11 cellular contexts compared by ENCODE assay signal in genomic region chr14:35406090-35406489, GRCh38. TPM values are rescaled to one million over a fixed set of nuclear protein-coding genes. Genes with fewer than 3 reads are reported as not detected.
A peak's percentile ranks its signal among the peaks of the same experiment; 100 is the strongest.
DNase-seq lines count a peak whose midpoint lies in the region; ATAC-seq and TF ChIP-seq lines count a peak whose summit lies in the region.
"Had no signal": no experiment of that assay in that cellular context is flagged by ENCODE, and none has a peak within 500 bp of the region (broad histone marks: within the 10 kb centered on the region; RNA-seq: fewer than 3 reads in every experiment).

No MANE protein-coding gene starts in this region.

- H3K9me2 ChIP-seq in OCI-LY1 (ENCODE audit: low read depth, low read length) = no peaks in the 10 kb centered on the region

- peaks cover 10% of the 10 kb centered on the region for H3K27me3 Mint-ChIP-seq in CD4-positive, CD25-positive, alpha-beta regulatory T cell
- H3K27me3 Mint-ChIP-seq in endodermal cell (ENCODE audit: insufficient read depth) = no peaks in the 10 kb centered on the region

- no peaks in the 10 kb centered on the region for H3K9me3 ChIP-seq in CD4-positive, CD25-positive, alpha-beta regulatory T cell (ENCODE audit: control insufficient read depth in 2 of 2, low read length in 2 of 2)
- H3K9me3 ChIP-seq in OCI-LY1 (ENCODE audit: low read length) (no peaks in the 10 kb centered on the region), endodermal cell (ENCODE audit: control insufficient read depth, low read length) (no peaks in the 10 kb centered on the region), prostate gland (no peaks in the 10 kb centered on the region)

- peak overlapping the region; percentile 90; the same call in 1 of the 2 replicates for H3K4me2 ChIP-seq in OCI-LY1 (ENCODE audit: low read length)

- no peaks in the 10 kb centered on the region for H3K9me3 Mint-ChIP-seq in CD4-positive, CD25-positive, alpha-beta regulatory T cell
- no peaks in the 10 kb centered on the region for H3K9me3 Mint-ChIP-seq in endodermal cell

- peaks cover 48% of the 10 kb centered on the region for H3K4me1 ChIP-seq in CD4-positive, CD25-positive, alpha-beta regulatory T cell (ENCODE audit: control insufficient read depth, insufficient read depth, low read length, poor library complexity, severe bottlenecking)
- H3K4me1 ChIP-seq in OCI-LY1 (ENCODE audit: insufficient read depth, low read length, severe bottlenecking) (peaks cover 48% of the 10 kb centered on the region), endodermal cell (ENCODE audit: control insufficient read depth, insufficient read depth, low read length) (no peaks in the 10 kb centered on the region), prostate gland (replicated peaks) (peaks cover 4% of the 10 kb centered on the region)

- H3K27me3 ChIP-seq in CD4-positive, CD25-positive, alpha-beta regulatory T cell (ENCODE audit: control insufficient read depth, insufficient read depth, low read length) = no peaks in the 10 kb centered on the region
- no peaks in the 10 kb centered on the region for H3K27me3 ChIP-seq in OCI-LY1 (ENCODE audit: insufficient read depth, low read length)
- no peaks in the 10 kb centered on the region for H3K27me3 ChIP-seq in endodermal cell (ENCODE audit: control insufficient read depth, insufficient read depth, low read length, poor library complexity, severe bottlenecking)
- no peaks in the 10 kb centered on the region for H3K27me3 ChIP-seq in prostate gland (replicated peaks; ENCODE audit: insufficient read depth)

- H3K36me3 ChIP-seq in CD4-positive, CD25-positive, alpha-beta regulatory T cell (ENCODE audit: control insufficient read depth, insufficient read depth, low read length) = peaks cover 26% of the 10 kb centered on the region
- H3K36me3 ChIP-seq in OCI-LY1 (ENCODE audit: insufficient read depth, low read length) (peaks cover 26% of the 10 kb centered on the region), endodermal cell (ENCODE audit: control insufficient read depth, insufficient read depth, low read length) (peaks cover 26% of the 10 kb centered on the region), prostate gland (peaks cover 19 to 24% of the 10 kb centered on the region in 2 donors)

- H3K27ac ChIP-seq in CD4-positive, CD25-positive, alpha-beta regulatory T cell (ENCODE audit: insufficient read depth, low read length, poor library complexity, severe bottlenecking) = peak overlapping the region; percentile 100
- H3K27ac ChIP-seq in OCI-LY1 (ENCODE audit: low read depth, low read length, poor library complexity, severe bottlenecking) = peak overlapping the region; percentile 90
- H3K27ac ChIP-seq in endodermal cell (ENCODE audit: low read depth, low read length) = no peak overlapping the region
- H3K27ac ChIP-seq in prostate gland = peak overlapping the region; percentile 100
- no peak overlapping the region for H3K27ac ChIP-seq in substantia nigra (ENCODE audit: low read depth, low read length, poor library complexity, severe bottlenecking)

- 85% methylated on average over 2 of the region's 2 CpGs; no CpG with 5 or more reads in 1 of the 2 experiments for WGBS in endodermal cell (ENCODE audit: insufficient coverage in 1 of 2, insufficient read length in 1 of 2), 2 experiments
- WGBS in prostate gland = 65% methylated on average over 2 of the region's 2 CpGs

- H3K4me3 Mint-ChIP-seq in CD4-positive, CD25-positive, alpha-beta regulatory T cell = peak overlapping the region; percentile 94 to 98 (median 95)
- H3K4me3 Mint-ChIP-seq in endodermal cell = peak overlapping the region; percentile 94

- H3F3A ChIP-seq in OCI-LY1 (ENCODE audit: insufficient read depth, low read length) = no peaks in the 10 kb centered on the region

- no peak for DNase-seq in CD4-positive, CD25-positive, alpha-beta regulatory T cell
- DNase-seq in endodermal cell (no peak), prostate gland (ENCODE audit: low spot score) (no peak), NCI-H1436 treated with DMSO at 0.1 percent for 48 hours (lab: John Stamatoyannopoulos, UW) (no peak), SKM-1 treated with dmso at 0.1 percent for 144 hours (lab: John Stamatoyannopoulos, UW; ENCODE audit: unreplicated experiment) (no peak), substantia nigra (lab: John Stamatoyannopoulos, UW) (no peak), GM10266 (ENCODE audit: extremely low spot score) (no peak)
- DNase-seq: aorta, EL, NCI-H1417 had no signal

- peaks cover 16 to 51% (median 38%) of the 10 kb centered on the region in 4 donors for H3K4me1 Mint-ChIP-seq in CD4-positive, CD25-positive, alpha-beta regulatory T cell
- peaks cover 46% of the 10 kb centered on the region for H3K4me1 Mint-ChIP-seq in endodermal cell

- TF ChIP-seq CTCF in OCI-LY1 (IDR thresholded peaks at IDR 0.05; ENCODE audit: low read length) = no peak
- no peak for TF ChIP-seq CTCF in endodermal cell (conservative IDR thresholded peaks at IDR 0.05)
- TF ChIP-seq CTCF in prostate gland (IDR thresholded peaks at IDR 0.05) = no peak
- TF ChIP-seq CTCF in GM10266 (IDR thresholded peaks at IDR 0.05; ENCODE audit: control insufficient read depth, insufficient read depth, low read depth, missing control alignments) = no peak

- no peak for ATAC-seq in CD4-positive, CD25-positive, alpha-beta regulatory T cell (ENCODE audit: low read depth in 2 of 2)

- no peaks in the 10 kb centered on the region for H3K79me2 ChIP-seq in OCI-LY1 (ENCODE audit: insufficient read depth, low read length)

- peaks cover 24% of the 10 kb centered on the region for H3K36me3 Mint-ChIP-seq in CD4-positive, CD25-positive, alpha-beta regulatory T cell
- H3K36me3 Mint-ChIP-seq in endodermal cell (ENCODE audit: low read depth) = peaks cover 26% of the 10 kb centered on the region

- H3K9ac ChIP-seq in OCI-LY1 (ENCODE audit: low read length) (no peak overlapping the region), endodermal cell (ENCODE audit: extremely low read depth, low read length, poor library complexity, severe bottlenecking) (peak overlapping the region; percentile 95)

- intact Hi-C loops in prostate gland (cut with DNase I) = loop anchor here (5.0 to 10.0 kb wide), 3 partner anchors 284 to 531 kb away; partner anchors contain the start of genes BAZ1A, PPP2R3C, PRORP and SRP54

- H2AFZ ChIP-seq in OCI-LY1 (ENCODE audit: low read length) = no peak overlapping the region

- TF ChIP-seq POLR2A in prostate gland (IDR thresholded peaks at IDR 0.05) = no peak

- H4K20me1 ChIP-seq in OCI-LY1 (ENCODE audit: insufficient read depth, low read length) = no peaks in the 10 kb centered on the region

- H3K27ac Mint-ChIP-seq in CD4-positive, CD25-positive, alpha-beta regulatory T cell = peak overlapping the region; percentile 88 to 98 (median 96)
- H3K27ac Mint-ChIP-seq in endodermal cell = peak overlapping the region; percentile 90

- peak overlapping the region; percentile 86 for H3K4me3 ChIP-seq in CD4-positive, CD25-positive, alpha-beta regulatory T cell (ENCODE audit: low read depth, low read length)
- H3K4me3 ChIP-seq in OCI-LY1 (ENCODE audit: low read depth, low read length, poor library complexity, severe bottlenecking) = no peak overlapping the region
- H3K4me3 ChIP-seq in endodermal cell (ENCODE audit: low read length) = peak overlapping the region; percentile 88
- no peak overlapping the region for H3K4me3 ChIP-seq in prostate gland

RNA-seq across cellular contexts. Expression of gene NFKBIA, which starts 1.5 kb away (rescaled TPM):
- total RNA-seq in CD4-positive, CD25-positive, alpha-beta regulatory T cell = 1,380 TPM
- polyA plus RNA-seq in CD4-positive, CD25-positive, alpha-beta regulatory T cell = 100 to 1,000 TPM; 210 to 290 (median 243) TPM
- total RNA-seq in endodermal cell (100 to 1,000 TPM; 148 to 188 TPM), prostate gland (100 to 1,000 TPM; 294 to 415 TPM)
- polyA plus RNA-seq in endodermal cell (2013, experiment 1 of 2) = 64.2 TPM
- polyA plus RNA-seq in endodermal cell (2013, experiment 2 of 2) = 72.6 TPM

Comparison
In these comparisons a context has a peak if more than half of its experiments do, and no peak if none do; other contexts are left out.
1. H3K27ac ChIP-seq: peak in CD4-positive, CD25-positive, alpha-beta regulatory T cell (single experiment), OCI-LY1 (single experiment) and prostate gland (2 of 2); none in endodermal cell (single experiment) and substantia nigra (single experiment).
2. H3K4me3 ChIP-seq: peak in CD4-positive, CD25-positive, alpha-beta regulatory T cell (single experiment) and endodermal cell (single experiment); none in OCI-LY1 (single experiment) and prostate gland (0 of 2).